In the genomic region with DNA sequence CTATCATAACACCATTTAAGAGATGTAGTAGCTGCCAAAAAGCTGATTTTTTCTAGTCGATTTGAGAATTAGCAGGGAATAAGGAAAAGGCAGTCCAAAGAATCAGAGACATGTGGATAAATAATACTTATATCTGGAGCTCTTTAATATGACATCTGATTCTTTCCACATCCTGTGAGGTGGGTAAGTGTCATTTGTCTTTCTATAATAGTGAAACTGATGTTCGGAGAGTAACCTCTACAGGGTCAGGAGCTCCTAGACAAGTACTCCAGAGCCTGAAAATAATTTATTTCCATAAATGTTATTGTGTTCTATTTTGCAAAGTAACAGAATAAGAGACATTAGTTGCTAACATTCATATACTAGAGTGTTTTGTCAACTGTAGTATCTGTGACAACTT, we compare ENCODE assay signal across 9 cellular contexts.
"Had no signal": no experiment of that assay in that cellular context is flagged by ENCODE, and none has a peak within 500 bp of the region (broad histone marks: within the 10 kb centered on the region; RNA-seq: fewer than 3 reads in every experiment).

No MANE protein-coding gene starts in this region.

- H3K4me3 ChIP-seq: GM23248, HAP-1 had no signal

- DNase-seq: GM23248, GOT3, H7, HFFc6 had no signal

- H3K9ac ChIP-seq: GM23248 had no signal

- ATAC-seq: HCT116, HepG2 had no signal

- H3K27me3 Mint-ChIP-seq: IgD-negative memory B cell had no signal

- H3K27ac Mint-ChIP-seq: HFFc6, IgD-negative memory B cell had no signal

- H3K36me3 ChIP-seq: HAP-1 had no signal

- H3K36me3 Mint-ChIP-seq: IgD-negative memory B cell had no signal

- H3K9me3 ChIP-seq: HAP-1 had no signal

- H3K9me3 Mint-ChIP-seq: HFFc6, IgD-negative memory B cell had no signal

- H3K27ac ChIP-seq: GM23248, HL-60 had no signal

- H2AFZ ChIP-seq: GM23248 had no signal

- H3K4me3 Mint-ChIP-seq: HFFc6, IgD-negative memory B cell had no signal

- H3K4me1 Mint-ChIP-seq: IgD-negative memory B cell had no signal
